ENCODE assay signal across 16 cellular contexts in genomic region chr9:38020251-38021076, GRCh38. TPM values are rescaled to one million over a fixed set of nuclear protein-coding genes. Genes with fewer than 3 reads are reported as not detected.
A peak's percentile ranks its signal among the peaks of the same experiment; 100 is the strongest.
DNase-seq lines count a peak whose midpoint lies in the region; ATAC-seq, FAIRE-seq and TF ChIP-seq lines count a peak whose summit lies in the region.
"Had no signal": no experiment of that assay in that cellular context is flagged by ENCODE, and none has a peak within 500 bp of the region (broad histone marks: within the 10 kb centered on the region; RNA-seq: fewer than 3 reads in every experiment).

No MANE protein-coding gene starts in this region.

- TF ChIP-seq CTCF in astrocyte (IDR thresholded peaks at IDR 0.05; ENCODE audit: insufficient read depth, low read depth, low read length) = no peak
- TF ChIP-seq CTCF in mesothelial cell of epicardium (IDR thresholded peaks at IDR 0.05; ENCODE audit: unreplicated experiment) = no peak

- H3K4me3 Mint-ChIP-seq in astrocyte (ENCODE audit: unreplicated experiment) (peak overlapping the region; percentile 45), mesothelial cell of epicardium (no peak overlapping the region)
- H3K4me3 Mint-ChIP-seq in activated naive CD8-positive, alpha-beta T cell treated with anti-CD3 and anti-CD28 coated beads for 36 hours = no peak overlapping the region
- H3K4me3 Mint-ChIP-seq: activated CD4-positive, alpha-beta T cell treated with anti-CD3 and anti-CD28 coated beads, Interleukin-2, amount 10 ng/mL, durations not matched to agents 24 days and 14 days had no signal

- peaks cover 5% of the 10 kb centered on the region for H4K20me1 ChIP-seq in astrocyte (ENCODE audit: insufficient read depth, low read length)

- DNase-seq in AML-193 (lab: John Stamatoyannopoulos, UW) = peak; percentile 12 to 21
- DNase-seq in astrocyte (ENCODE audit: low read depth) = no peak
- DNase-seq in mesothelial cell of epicardium (ENCODE audit: low spot score in 2 of 2, unreplicated experiment in 2 of 2) = no peak
- no peak for DNase-seq in activated naive CD8-positive, alpha-beta T cell treated with anti-CD3 and anti-CD28 coated beads for 36 hours
- no peak for DNase-seq in activated CD4-positive, CD25-positive, alpha-beta regulatory T cell treated with anti-CD3 and anti-CD28 coated beads, Interleukin-2, amount 50 U/mL, for 72 hours
- DNase-seq in HK-2 (ENCODE audit: unreplicated experiment) = no peak
- DNase-seq: activated CD4-positive, alpha-beta T cell treated with anti-CD3 and anti-CD28 coated beads, Interleukin-2, amount 10 ng/mL, durations not matched to agents 24 days and 14 days; activated effector memory CD4-positive, alpha-beta T cell treated with anti-CD3 and anti-CD28 coated beads, Interleukin-2, amount 50 U/mL, for 16 hours; gastrocnemius medialis; left lung; NCI-H187; thyroid gland had no signal

- H3K27ac ChIP-seq in HUES6 (ENCODE audit: low read depth, low read length) = no peak overlapping the region
- H3K27ac ChIP-seq in astrocyte (ENCODE audit: low read depth, low read length) = peak overlapping the region; percentile 95
- H3K27ac ChIP-seq: gastrocnemius medialis, SJSA1 had no signal

- H3K4me1 ChIP-seq in HUES6 (ENCODE audit: control insufficient read depth, insufficient read depth, low read length) (peaks cover 88% of the 10 kb centered on the region), astrocyte (ENCODE audit: insufficient read depth, low read length) (peaks cover 73% of the 10 kb centered on the region)

- H3K27me3 Mint-ChIP-seq in astrocyte (ENCODE audit: low read depth, unreplicated experiment) (no peaks in the 10 kb centered on the region), mesothelial cell of epicardium (ENCODE audit: low read depth) (no peaks in the 10 kb centered on the region)
- H3K27me3 Mint-ChIP-seq in activated naive CD8-positive, alpha-beta T cell treated with anti-CD3 and anti-CD28 coated beads for 36 hours = no peaks in the 10 kb centered on the region

- H3K9me3 Mint-ChIP-seq in astrocyte (ENCODE audit: unreplicated experiment) = peaks cover 3% of the 10 kb centered on the region
- H3K9me3 Mint-ChIP-seq in mesothelial cell of epicardium = no peaks in the 10 kb centered on the region
- H3K9me3 Mint-ChIP-seq in activated naive CD8-positive, alpha-beta T cell treated with anti-CD3 and anti-CD28 coated beads for 36 hours = no peaks in the 10 kb centered on the region
- H3K9me3 Mint-ChIP-seq: activated CD4-positive, alpha-beta T cell treated with anti-CD3 and anti-CD28 coated beads, Interleukin-2, amount 10 ng/mL, durations not matched to agents 24 days and 14 days had no signal

- H3K4me3 ChIP-seq in HUES6 (ENCODE audit: low read depth, low read length) (no peak overlapping the region), astrocyte (ENCODE audit: insufficient read depth, low read depth, low read length) (no peak overlapping the region)
- H3K4me3 ChIP-seq: gastrocnemius medialis, GM12878, left lung, SJSA1, thyroid gland had no signal

- ATAC-seq in GM21423 (IDR thresholded peaks at IDR 0.05; ENCODE audit: unreplicated experiment) = no peak
- ATAC-seq: gastrocnemius medialis, GM12878, left lung had no signal

- no peak for FAIRE-seq in astrocyte (lab: Jason Lieb, UNC)
- FAIRE-seq: GM12878 had no signal

- peak overlapping the region; percentile 71 for H3K4me2 ChIP-seq in astrocyte (ENCODE audit: low read length)

- H2AFZ ChIP-seq in astrocyte (ENCODE audit: low read depth, low read length) = no peak overlapping the region

- H3K9me3 ChIP-seq in HUES6 (ENCODE audit: control insufficient read depth, insufficient read depth, low read depth, low read length) (no peaks in the 10 kb centered on the region), astrocyte (ENCODE audit: insufficient read depth, low read depth, low read length) (no peaks in the 10 kb centered on the region)
- H3K9me3 ChIP-seq: gastrocnemius medialis, left lung, SJSA1, thyroid gland had no signal

- H3K79me2 ChIP-seq in astrocyte (ENCODE audit: insufficient read depth, low read length) = peaks cover 83% of the 10 kb centered on the region

- H3K27me3 ChIP-seq in HUES6 (ENCODE audit: control insufficient read depth, insufficient read depth, low read length) (no peaks in the 10 kb centered on the region), astrocyte (ENCODE audit: insufficient read depth, low read length) (no peaks in the 10 kb centered on the region)
- H3K27me3 ChIP-seq: gastrocnemius medialis, left lung, SJSA1, thyroid gland had no signal

- H3K4me1 Mint-ChIP-seq in astrocyte (ENCODE audit: low read depth, unreplicated experiment) (peaks cover 92% of the 10 kb centered on the region), mesothelial cell of epicardium (peaks cover 95% of the 10 kb centered on the region)
- H3K4me1 Mint-ChIP-seq in activated naive CD8-positive, alpha-beta T cell treated with anti-CD3 and anti-CD28 coated beads for 36 hours = no peaks in the 10 kb centered on the region
- H3K4me1 Mint-ChIP-seq: activated CD4-positive, alpha-beta T cell treated with anti-CD3 and anti-CD28 coated beads, Interleukin-2, amount 10 ng/mL, durations not matched to agents 24 days and 14 days had no signal

- H3K27ac Mint-ChIP-seq in astrocyte (ENCODE audit: unreplicated experiment) = peak overlapping the region; percentile 85
- H3K27ac Mint-ChIP-seq in mesothelial cell of epicardium = peak overlapping the region; percentile 99
- no peak overlapping the region for H3K27ac Mint-ChIP-seq in activated naive CD8-positive, alpha-beta T cell treated with anti-CD3 and anti-CD28 coated beads for 36 hours
- H3K27ac Mint-ChIP-seq: activated CD4-positive, alpha-beta T cell treated with anti-CD3 and anti-CD28 coated beads, Interleukin-2, amount 10 ng/mL, durations not matched to agents 24 days and 14 days had no signal

- H3K36me3 ChIP-seq in HUES6 (ENCODE audit: control insufficient read depth, insufficient read depth, low read length) = no peaks in the 10 kb centered on the region
- H3K36me3 ChIP-seq in astrocyte (ENCODE audit: insufficient read depth, low read length) = no peaks in the 10 kb centered on the region
- H3K36me3 ChIP-seq: gastrocnemius medialis, left lung, thyroid gland had no signal

- peak overlapping the region; percentile 5 for H3K9ac ChIP-seq in HUES6 (ENCODE audit: low read length)
- H3K9ac ChIP-seq in astrocyte (ENCODE audit: low read length) = peak overlapping the region; percentile 84

- H3K36me3 Mint-ChIP-seq in astrocyte (ENCODE audit: low read depth, unreplicated experiment) = peaks cover 3% of the 10 kb centered on the region
- peaks cover 4% of the 10 kb centered on the region for H3K36me3 Mint-ChIP-seq in mesothelial cell of epicardium
- H3K36me3 Mint-ChIP-seq in activated naive CD8-positive, alpha-beta T cell treated with anti-CD3 and anti-CD28 coated beads for 36 hours = no peaks in the 10 kb centered on the region

RNA-seq across cellular contexts. Expression of gene SHB, which starts 48.6 kb away (rescaled TPM):
- total RNA-seq in astrocyte = 53.4 and 54.5 TPM in 2 replicates
- total RNA-seq in mesothelial cell of epicardium = 33.7 to 35.5 TPM (median 35.4 TPM) in 3 replicates
- total RNA-seq in activated naive CD8-positive, alpha-beta T cell treated with anti-CD3 and anti-CD28 coated beads for 36 hours = 1 to 10 TPM; 1.2 to 1.8 TPM

Comparison
In these comparisons a context has a peak if more than half of its experiments do, and no peak if none do; other contexts are left out.
1. DNase-seq: peak in AML-193 (2 of 2); none in astrocyte (single experiment), mesothelial cell of epicardium (0 of 2), activated naive CD8-positive, alpha-beta T cell treated with anti-CD3 and anti-CD28 coated beads for 36 hours (single experiment), activated CD4-positive, CD25-positive, alpha-beta regulatory T cell treated with anti-CD3 and anti-CD28 coated beads, Interleukin-2, amount 50 U/mL, for 72 hours (single experiment) and HK-2 (single experiment).
2. RNA of gene SHB, which starts 48.6 kb away (total RNA-seq): 53.4 to 54.5 TPM in astrocyte and 33.7 to 35.5 TPM in mesothelial cell of epicardium; 1.2 to 1.8 TPM in activated naive CD8-positive, alpha-beta T cell treated with anti-CD3 and anti-CD28 coated beads for 36 hours; every median in the first group is over 10 times any median in the second.